8 cellular contexts compared by ENCODE assay signal in genomic region chr6:166999845-167000253, GRCh38. TPM values are rescaled to one million over a fixed set of nuclear protein-coding genes. Genes with fewer than 3 reads are reported as not detected.
A peak's percentile ranks its signal among the peaks of the same experiment; 100 is the strongest.
DNase-seq lines count a peak whose midpoint lies in the region; ATAC-seq lines count a peak whose summit lies in the region.

No MANE protein-coding gene starts in this region.

- DNase-seq in activated naive CD4-positive, alpha-beta T cell (lab: John Stamatoyannopoulos, UW), result no peak
- DNase-seq in activated CD4-positive, alpha-beta memory T cell treated with anti-CD3 and anti-CD28 coated beads, Interleukin-2, amount 10 ng/mL, durations not matched to agents 7 days and 5 days, result no peak
- DNase-seq in stimulated activated effector memory CD8-positive, alpha-beta T cell treated with anti-CD3 and anti-CD28 coated beads, Interleukin-12 subunit alpha, Interleukin-12 subunit beta, amount 100 ng/mL, for 72 hours (ENCODE audit: low spot score in 2 of 2), result no peak
- no peak for DNase-seq in cortex of kidney (lab: John Stamatoyannopoulos, UW)

- H3K27ac ChIP-seq in iPS-18a (ENCODE audit: low read length), result no peak overlapping the region

- H3K4me3 ChIP-seq in iPS-18a (ENCODE audit: low read length), result peak overlapping the region; percentile 77

- CTCF ChIA-PET in activated CD4-positive, alpha-beta memory T cell treated with anti-CD3 and anti-CD28 coated beads, Interleukin-2, amount 10 ng/mL, durations not matched to agents 7 days and 5 days (lab: Charles Lee), result interaction anchor here (0.5 to 4.1 kb wide), 9 partner anchors 11 to 351 kb away, joined by 3 to 34 read pairs (median 6); partner anchors contain the start of gene RNASET2

- H3K4me3 Mint-ChIP-seq in activated naive CD4-positive, alpha-beta T cell treated with anti-CD3 and anti-CD28 coated beads, Interleukin-2, amount 50 U/mL, for 24 hours, result peak overlapping the region; percentile 91
- peak overlapping the region; percentile 89 for H3K4me3 Mint-ChIP-seq in activated CD4-positive, alpha-beta memory T cell treated with anti-CD3 and anti-CD28 coated beads, Interleukin-2, amount 10 ng/mL, durations not matched to agents 7 days and 5 days
- H3K4me3 Mint-ChIP-seq in stimulated activated effector memory CD8-positive, alpha-beta T cell treated with anti-CD3 and anti-CD28 coated beads, Interleukin-12 subunit alpha, Interleukin-12 subunit beta, amount 100 ng/mL, for 72 hours, result peak overlapping the region; percentile 66

- H3K27me3 ChIP-seq in iPS-18a (ENCODE audit: control insufficient read depth, insufficient read depth, low read length), result no peaks in the 10 kb centered on the region

- H3K36me3 ChIP-seq in iPS-18a (ENCODE audit: control insufficient read depth, low read depth, low read length), result peaks cover 40% of the 10 kb centered on the region

- no peaks in the 10 kb centered on the region for H3K9me3 Mint-ChIP-seq in activated naive CD4-positive, alpha-beta T cell treated with anti-CD3 and anti-CD28 coated beads, Interleukin-2, amount 50 U/mL, for 24 hours
- H3K9me3 Mint-ChIP-seq in activated CD4-positive, alpha-beta memory T cell treated with anti-CD3 and anti-CD28 coated beads, Interleukin-2, amount 10 ng/mL, durations not matched to agents 7 days and 5 days, result no peaks in the 10 kb centered on the region
- no peaks in the 10 kb centered on the region for H3K9me3 Mint-ChIP-seq in stimulated activated effector memory CD8-positive, alpha-beta T cell treated with anti-CD3 and anti-CD28 coated beads, Interleukin-12 subunit alpha, Interleukin-12 subunit beta, amount 100 ng/mL, for 72 hours

- POLR2A ChIA-PET in activated CD4-positive, alpha-beta memory T cell treated with anti-CD3 and anti-CD28 coated beads, Interleukin-2, amount 10 ng/mL, durations not matched to agents 7 days and 5 days (lab: Charles Lee), result interaction anchor here (0.9 to 3.0 kb wide), 10 partner anchors 10 to 123 kb away, joined by 3 to 35 read pairs (median 6); partner anchors contain the start of genes CCR6 and RNASET2

- no peaks in the 10 kb centered on the region for H3K27me3 Mint-ChIP-seq in activated naive CD4-positive, alpha-beta T cell treated with anti-CD3 and anti-CD28 coated beads, Interleukin-2, amount 50 U/mL, for 24 hours
- no peaks in the 10 kb centered on the region for H3K27me3 Mint-ChIP-seq in activated CD4-positive, alpha-beta memory T cell treated with anti-CD3 and anti-CD28 coated beads, Interleukin-2, amount 10 ng/mL, durations not matched to agents 7 days and 5 days

- peak overlapping the region; percentile 87 for H3K9ac ChIP-seq in iPS-18a (ENCODE audit: low read length)

- no peaks in the 10 kb centered on the region for H3K9me3 ChIP-seq in iPS-18a (ENCODE audit: control insufficient read depth, low read depth, low read length)

- H3K4me1 ChIP-seq in iPS-18a (ENCODE audit: control insufficient read depth, low read depth, low read length), result peaks cover 8% of the 10 kb centered on the region

- peak overlapping the region; percentile 59 for H3K27ac Mint-ChIP-seq in activated naive CD4-positive, alpha-beta T cell treated with anti-CD3 and anti-CD28 coated beads, Interleukin-2, amount 50 U/mL, for 24 hours
- H3K27ac Mint-ChIP-seq in activated CD4-positive, alpha-beta memory T cell treated with anti-CD3 and anti-CD28 coated beads, Interleukin-2, amount 10 ng/mL, durations not matched to agents 7 days and 5 days, result peak overlapping the region; percentile 68
- peak overlapping the region; percentile 67 for H3K27ac Mint-ChIP-seq in stimulated activated effector memory CD8-positive, alpha-beta T cell treated with anti-CD3 and anti-CD28 coated beads, Interleukin-12 subunit alpha, Interleukin-12 subunit beta, amount 100 ng/mL, for 72 hours

- peaks cover 27% of the 10 kb centered on the region for H3K4me1 Mint-ChIP-seq in activated naive CD4-positive, alpha-beta T cell treated with anti-CD3 and anti-CD28 coated beads, Interleukin-2, amount 50 U/mL, for 24 hours
- peaks cover 40% of the 10 kb centered on the region for H3K4me1 Mint-ChIP-seq in activated CD4-positive, alpha-beta memory T cell treated with anti-CD3 and anti-CD28 coated beads, Interleukin-2, amount 10 ng/mL, durations not matched to agents 7 days and 5 days
- peaks cover 29% of the 10 kb centered on the region for H3K4me1 Mint-ChIP-seq in stimulated activated effector memory CD8-positive, alpha-beta T cell treated with anti-CD3 and anti-CD28 coated beads, Interleukin-12 subunit alpha, Interleukin-12 subunit beta, amount 100 ng/mL, for 72 hours

- ATAC-seq in stimulated activated effector memory CD8-positive, alpha-beta T cell treated with anti-CD3 and anti-CD28 coated beads, Interleukin-12 subunit alpha, Interleukin-12 subunit beta, amount 100 ng/mL, for 72 hours, result no peak
- ATAC-seq in GM19351 (IDR thresholded peaks at IDR 0.05; ENCODE audit: unreplicated experiment) (no peak), GM19035 (IDR thresholded peaks at IDR 0.05; ENCODE audit: unreplicated experiment) (no peak)

- no peaks in the 10 kb centered on the region for H3K36me3 Mint-ChIP-seq in activated naive CD4-positive, alpha-beta T cell treated with anti-CD3 and anti-CD28 coated beads, Interleukin-2, amount 50 U/mL, for 24 hours
- H3K36me3 Mint-ChIP-seq in activated CD4-positive, alpha-beta memory T cell treated with anti-CD3 and anti-CD28 coated beads, Interleukin-2, amount 10 ng/mL, durations not matched to agents 7 days and 5 days (ENCODE audit: low read depth), result peaks cover 41% of the 10 kb centered on the region
- peaks cover 20% of the 10 kb centered on the region for H3K36me3 Mint-ChIP-seq in stimulated activated effector memory CD8-positive, alpha-beta T cell treated with anti-CD3 and anti-CD28 coated beads, Interleukin-12 subunit alpha, Interleukin-12 subunit beta, amount 100 ng/mL, for 72 hours

RNA-seq across cellular contexts. Expression of gene CEP43, which starts 0.7 kb away (rescaled TPM):
- 10 to 100 TPM; 21.5 to 22.8 TPM for total RNA-seq in activated CD4-positive, alpha-beta memory T cell treated with anti-CD3 and anti-CD28 coated beads, Interleukin-2, amount 10 ng/mL, durations not matched to agents 7 days and 5 days

RNA-seq across cellular contexts. Expression of gene RNASET2, which starts 43.5 kb away (rescaled TPM):
- 100 to 1,000 TPM; 107 to 112 TPM for total RNA-seq in activated CD4-positive, alpha-beta memory T cell treated with anti-CD3 and anti-CD28 coated beads, Interleukin-2, amount 10 ng/mL, durations not matched to agents 7 days and 5 days
